Comparison of ENCODE assay signal across 11 cellular contexts in the genomic region with DNA sequence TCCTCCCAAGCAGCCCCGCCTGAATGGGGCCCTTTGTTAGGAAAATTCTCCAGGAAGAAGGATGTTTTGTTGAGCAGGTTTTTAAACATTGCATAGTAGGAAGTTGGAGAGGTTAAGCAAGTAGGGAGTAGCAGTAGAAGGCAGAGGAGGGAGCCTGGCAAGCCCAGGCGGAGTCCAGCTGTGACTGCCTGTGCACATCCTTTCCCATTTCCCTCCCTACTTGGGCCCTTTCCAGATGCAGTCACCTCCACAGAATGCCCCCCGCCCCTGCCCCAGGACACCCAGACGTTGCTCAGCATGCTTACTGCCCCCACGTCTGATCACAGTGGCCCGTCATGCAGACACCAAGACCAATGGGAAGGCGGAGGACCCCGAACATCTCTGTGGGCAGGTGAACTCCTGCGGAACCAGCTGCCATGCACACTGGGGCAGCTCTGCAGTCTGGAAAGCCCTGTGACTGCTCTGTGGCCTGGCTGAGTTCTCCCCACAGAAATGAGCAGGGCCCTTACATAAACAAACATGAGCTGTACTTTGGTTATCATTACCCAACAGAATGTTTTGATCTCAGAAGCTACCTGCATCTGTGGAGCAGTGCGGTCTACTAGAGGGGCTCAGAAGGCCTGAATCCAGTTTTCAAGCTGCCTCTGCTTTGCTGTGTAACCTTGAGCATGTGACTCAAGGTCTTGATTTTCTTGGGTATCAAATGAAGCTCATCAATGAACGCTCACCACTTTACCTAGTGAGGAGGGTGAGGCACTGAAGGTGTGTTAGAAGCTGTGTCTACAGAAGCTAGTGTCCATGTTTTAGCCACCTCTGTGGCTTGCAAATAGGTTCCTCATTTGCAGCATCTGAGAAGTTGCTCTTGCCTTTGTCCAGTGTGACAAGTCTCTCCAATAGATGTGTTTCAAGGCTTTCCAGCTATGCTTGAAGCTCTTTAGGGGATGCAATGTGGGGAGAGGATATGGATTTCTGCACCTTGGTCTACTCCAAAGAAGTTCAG.
DNase-seq lines count a peak whose midpoint lies in the region; ATAC-seq, FAIRE-seq and TF ChIP-seq lines count a peak whose summit lies in the region.
"Had no signal": no experiment of that assay in that cellular context is flagged by ENCODE, and none has a peak within 500 bp of the region (broad histone marks: within the 10 kb centered on the region; RNA-seq: fewer than 3 reads in every experiment).

No MANE protein-coding gene starts in this region.

- no peak overlapping the region for H4K12ac ChIP-seq in trophoblast cell (ENCODE audit: low read depth, low read length)

- peak overlapping the region; percentile 16; the same call in 1 of the 3 replicates for H2BK15ac ChIP-seq in IMR-90 (ENCODE audit: low read depth, low read length)

- H3K23ac ChIP-seq in IMR-90 (ENCODE audit: low read depth, low read length) = peak overlapping the region; percentile 18; the same call in 1 of the 2 replicates
- no peak overlapping the region for H3K23ac ChIP-seq in trophoblast cell (ENCODE audit: low read length)

- intact Hi-C loops in IMR-90 (cut with micrococcal nuclease) (no loop called here), right cardiac atrium (cut with DNase I) (no loop called here)

- in situ Hi-C loops in IMR-90 (cut with MboI; ENCODE audit: low sequenced_read_pairs) (no loop called here), GM13977 (cut with MboI; ENCODE audit: low pct_unique_long_range_greater_than_20kb, low sequenced_read_pairs, unreplicated experiment) (no loop called here)

- H3K36me3 ChIP-seq in IMR-90 (ENCODE audit: control insufficient read depth, insufficient read depth, low read length) (peaks cover 19% of the 10 kb centered on the region), bronchial epithelial cell (ENCODE audit: control insufficient read depth, insufficient read depth, low read length) (no peaks in the 10 kb centered on the region), smooth muscle cell (ENCODE audit: low read depth) (no peaks in the 10 kb centered on the region), trophoblast cell (ENCODE audit: control insufficient read depth in 1 of 2, insufficient read depth in 2 of 2, low read length in 2 of 2) (peaks cover 8 to 20% of the 10 kb centered on the region in 2 experiments)
- H3K36me3 ChIP-seq: thyroid gland had no signal

- BruUV-seq in IMR-90 (replicated peaks; lab: Mats Ljungman, UMichigan) = no TSS peak

- H4K5ac ChIP-seq in IMR-90 (ENCODE audit: low read depth, low read length) = peak overlapping the region; percentile 65

- peaks cover 22% of the 10 kb centered on the region for H3K4me1 ChIP-seq in IMR-90 (ENCODE audit: control insufficient read depth, insufficient read depth, low read length)
- peaks cover 22% of the 10 kb centered on the region for H3K4me1 ChIP-seq in right cardiac atrium (ENCODE audit: control insufficient read depth, insufficient read depth, low read length)
- H3K4me1 ChIP-seq in smooth muscle cell (ENCODE audit: low read depth) = peaks cover 28% of the 10 kb centered on the region
- peaks cover 0 to 3% of the 10 kb centered on the region in 2 experiments for H3K4me1 ChIP-seq in trophoblast cell (ENCODE audit: control insufficient read depth in 1 of 2, insufficient read depth in 2 of 2, low read length in 2 of 2)
- H3K4me1 ChIP-seq: thyroid gland had no signal

- H3K56ac ChIP-seq in IMR-90 (ENCODE audit: extremely low read depth, insufficient read depth, low read length) = no peak overlapping the region

- peak overlapping the region; percentile 83 for H2AK9ac ChIP-seq in IMR-90 (replicated peaks; ENCODE audit: low read depth, low read length, poor library complexity)

- peak; percentile 64 for ATAC-seq in IMR-90 (ENCODE audit: low read depth)
- peak; percentile 79 to 92 for ATAC-seq in right cardiac atrium

- peak overlapping the region; percentile 85 for H2BK120ac ChIP-seq in IMR-90 (ENCODE audit: low read depth, low read length)
- H2BK120ac ChIP-seq in trophoblast cell (ENCODE audit: insufficient read depth, low read length, poor library complexity) = no peak overlapping the region

- peak overlapping the region; percentile 41; the same call in 1 of the 2 replicates for H3K14ac ChIP-seq in IMR-90 (replicated peaks; ENCODE audit: low read depth, low read length)
- no peak overlapping the region for H3K14ac ChIP-seq in trophoblast cell (ENCODE audit: low read length)

- DNase-seq in IMR-90 (peak; percentile 80), bronchial epithelial cell (ENCODE audit: low read depth) (peak; percentile 87), right cardiac atrium (peak; percentile 46 to 73 (median 60)), smooth muscle cell (lab: John Stamatoyannopoulos, UW; ENCODE audit: unreplicated experiment) (no peak), GM13977 (ENCODE audit: low spot score) (no peak), SW 1271 (lab: John Stamatoyannopoulos, UW) (no peak), trophoblast cell (no peak)
- DNase-seq: amniotic stem cell, NCI-H1092, thyroid gland had no signal

- H4K20me1 ChIP-seq in IMR-90 (ENCODE audit: insufficient read depth, low read length) (no peaks in the 10 kb centered on the region), smooth muscle cell (ENCODE audit: low read depth) (no peaks in the 10 kb centered on the region)

- H4K8ac ChIP-seq in IMR-90 (ENCODE audit: low read depth in 2 of 2, low read length in 2 of 2) (peak overlapping the region in 1 of 2 experiments; percentile 87; a peak in 2 of 4 replicates), trophoblast cell (ENCODE audit: low read depth, low read length) (no peak overlapping the region)

- H2AFZ ChIP-seq in IMR-90 (replicated peaks; ENCODE audit: low read length, poor library complexity) = no peak overlapping the region
- no peak overlapping the region for H2AFZ ChIP-seq in smooth muscle cell (ENCODE audit: low read depth)
- H2AFZ ChIP-seq in trophoblast cell (ENCODE audit: insufficient read depth, low read length, poor library complexity) = no peak overlapping the region

- peak overlapping the region; percentile 66 for H3K18ac ChIP-seq in IMR-90 (ENCODE audit: low read depth, low read length)
- H3K18ac ChIP-seq in trophoblast cell (ENCODE audit: low read length) = no peak overlapping the region

- H3K9me3 ChIP-seq in IMR-90 (ENCODE audit: control insufficient read depth, insufficient read depth, low read length) (no peaks in the 10 kb centered on the region), right cardiac atrium (ENCODE audit: control insufficient read depth, low read length) (no peaks in the 10 kb centered on the region), smooth muscle cell (replicated peaks; ENCODE audit: low read depth) (no peaks in the 10 kb centered on the region), trophoblast cell (ENCODE audit: insufficient read depth, low read depth, low read length) (no peaks in the 10 kb centered on the region)
- H3K9me3 ChIP-seq: thyroid gland had no signal

- H2BK12ac ChIP-seq in trophoblast cell (ENCODE audit: low read length) = no peak overlapping the region

- H3K4me2 ChIP-seq in IMR-90 (ENCODE audit: low read depth, low read length) (peak overlapping the region; percentile 26), smooth muscle cell (no peak overlapping the region), trophoblast cell (ENCODE audit: low read length) (no peak overlapping the region)

- POLR2A ChIA-PET in IMR-90 (lab: Charles Lee; ENCODE audit: unreplicated experiment) = interaction anchor here (0.5 to 1.0 kb wide), 2 partner anchors 19 to 108 kb away, joined by 3 read pairs; no protein-coding TSS in a partner anchor

- peak overlapping the region; percentile 81 for H4K91ac ChIP-seq in IMR-90 (ENCODE audit: insufficient read depth, low read depth, low read length)
- no peak overlapping the region for H4K91ac ChIP-seq in trophoblast cell (ENCODE audit: low read depth, low read length)

- peak overlapping the region; percentile 66 for H2BK20ac ChIP-seq in IMR-90 (ENCODE audit: low read depth, low read length)

- 20% methylated on average over 2 of the region's 11 CpGs; no CpG with 5 or more reads in 1 of the 2 experiments for WGBS in IMR-90 (ENCODE audit: extremely low coverage in 2 of 2, insufficient read length in 1 of 2), 2 experiments
- 63% methylated on average over 11 of the region's 11 CpGs for WGBS in right cardiac atrium
- WGBS in smooth muscle cell (ENCODE audit: low lambda C conversion rate) = 54% methylated on average over 11 of the region's 11 CpGs
- WGBS in trophoblast cell (ENCODE audit: extremely low coverage, insufficient coverage, insufficient read length) = no CpG with 5 or more reads among the region's 11 CpGs

- H3K4me3 ChIP-seq in IMR-90 (ENCODE audit: insufficient read depth, low read depth, low read length) (no peak overlapping the region), bronchial epithelial cell (ENCODE audit: low read depth, low read length) (no peak overlapping the region), right cardiac atrium (ENCODE audit: low read length) (no peak overlapping the region), smooth muscle cell (no peak overlapping the region), trophoblast cell (ENCODE audit: low read depth, low read length) (no peak overlapping the region)
- H3K4me3 ChIP-seq: thyroid gland had no signal

- peaks cover 17% of the 10 kb centered on the region for H3K79me2 ChIP-seq in smooth muscle cell (ENCODE audit: low read depth)
- no peaks in the 10 kb centered on the region for H3K79me2 ChIP-seq in trophoblast cell (ENCODE audit: control insufficient read depth, insufficient read depth, low read length, poor library complexity)

- dilution Hi-C loops in IMR-90 (cut with HindIII; ENCODE audit: low sequenced_read_pairs, unreplicated experiment) = no loop called here

- peak overlapping the region; percentile 14; the same call in 1 of the 2 replicates for H3K9ac ChIP-seq in IMR-90 (ENCODE audit: low read depth, low read length)
- H3K9ac ChIP-seq in smooth muscle cell (ENCODE audit: low read depth) = no peak overlapping the region
- no peak overlapping the region for H3K9ac ChIP-seq in trophoblast cell (ENCODE audit: low read length)

- H3K79me1 ChIP-seq in IMR-90 (ENCODE audit: low read depth in 1 of 2, low read length in 2 of 2) (peaks cover 18 to 43% of the 10 kb centered on the region in 2 experiments), trophoblast cell (ENCODE audit: low read length) (no peaks in the 10 kb centered on the region)

- CTCF ChIA-PET in IMR-90 (lab: Yijun Ruan, JAX) = no interaction called here

- H3K27ac ChIP-seq in IMR-90 (ENCODE audit: insufficient read depth, low read length) (peak overlapping the region; percentile 79), right cardiac atrium (ENCODE audit: low read length) (no peak overlapping the region), smooth muscle cell (ENCODE audit: low read depth) (peak overlapping the region; percentile 46), trophoblast cell (ENCODE audit: low read depth, low read length) (no peak overlapping the region)
- H3K27ac ChIP-seq: thyroid gland had no signal

- peaks cover 22% of the 10 kb centered on the region for H3K9me1 ChIP-seq in IMR-90 (ENCODE audit: insufficient read depth, low read length)

- H2BK5ac ChIP-seq in IMR-90 (ENCODE audit: low read depth, low read length, poor library complexity, severe bottlenecking) (peak overlapping the region; percentile 65), trophoblast cell (ENCODE audit: low read depth, low read length, poor library complexity) (no peak overlapping the region)

- peak overlapping the region; percentile 68; the same call in 1 of the 2 replicates for H2AK5ac ChIP-seq in IMR-90 (ENCODE audit: low read depth, low read length)
- no peak overlapping the region for H2AK5ac ChIP-seq in trophoblast cell (ENCODE audit: low read length)

- no peak for FAIRE-seq in bronchial epithelial cell (lab: Jason Lieb, UNC)
- FAIRE-seq: RCC 7860 had no signal

- peaks cover 12% of the 10 kb centered on the region for H3F3A ChIP-seq in smooth muscle cell (ENCODE audit: low read depth)

- TF ChIP-seq RAD21 in IMR-90 (IDR thresholded peaks at IDR 0.05; ENCODE audit: low read length) = no peak

- no peak for TF ChIP-seq POLR2A in IMR-90 (IDR thresholded peaks at IDR 0.05; ENCODE audit: low read depth, low read length)

- H3K4ac ChIP-seq in IMR-90 (ENCODE audit: low read depth, low read length) = peak overlapping the region; percentile 86
- no peak overlapping the region for H3K4ac ChIP-seq in trophoblast cell (ENCODE audit: low read depth, low read length)

- H3K27me3 ChIP-seq in IMR-90 (ENCODE audit: control insufficient read depth, insufficient read depth, low read length) (no peaks in the 10 kb centered on the region), bronchial epithelial cell (ENCODE audit: control insufficient read depth, insufficient read depth, low read length) (no peaks in the 10 kb centered on the region), right cardiac atrium (ENCODE audit: control insufficient read depth, insufficient read depth) (no peaks in the 10 kb centered on the region), smooth muscle cell (ENCODE audit: low read depth) (no peaks in the 10 kb centered on the region), trophoblast cell (ENCODE audit: insufficient read depth, low read length) (no peaks in the 10 kb centered on the region)
- H3K27me3 ChIP-seq: thyroid gland had no signal

- TF ChIP-seq CTCF in IMR-90 (conservative IDR thresholded peaks at IDR 0.05; ENCODE audit: low read depth, low read length) (no peak), bronchial epithelial cell (IDR thresholded peaks at IDR 0.05; ENCODE audit: insufficient read depth, low read length, severe bottlenecking) (no peak), smooth muscle cell (IDR thresholded peaks at IDR 0.05; ENCODE audit: borderline replicate concordance, insufficient read depth, poor library complexity, severe bottlenecking) (no peak), GM13977 (IDR thresholded peaks at IDR 0.05; ENCODE audit: extremely low read depth, insufficient read depth, missing control alignments) (no peak)

Comparison
In these comparisons a context has a peak if more than half of its experiments do, and no peak if none do; other contexts are left out.
1. DNase-seq: peak in IMR-90 (single experiment), bronchial epithelial cell (single experiment) and right cardiac atrium (3 of 3); none in smooth muscle cell (single experiment), GM13977 (single experiment), SW 1271 (0 of 2) and trophoblast cell (0 of 2).
2. H3K27ac ChIP-seq: peak in IMR-90 (single experiment) and smooth muscle cell (single experiment); none in right cardiac atrium (single experiment) and trophoblast cell (single experiment).